Comparison of ENCODE assay signal across 23 cellular contexts in the genomic region with DNA sequence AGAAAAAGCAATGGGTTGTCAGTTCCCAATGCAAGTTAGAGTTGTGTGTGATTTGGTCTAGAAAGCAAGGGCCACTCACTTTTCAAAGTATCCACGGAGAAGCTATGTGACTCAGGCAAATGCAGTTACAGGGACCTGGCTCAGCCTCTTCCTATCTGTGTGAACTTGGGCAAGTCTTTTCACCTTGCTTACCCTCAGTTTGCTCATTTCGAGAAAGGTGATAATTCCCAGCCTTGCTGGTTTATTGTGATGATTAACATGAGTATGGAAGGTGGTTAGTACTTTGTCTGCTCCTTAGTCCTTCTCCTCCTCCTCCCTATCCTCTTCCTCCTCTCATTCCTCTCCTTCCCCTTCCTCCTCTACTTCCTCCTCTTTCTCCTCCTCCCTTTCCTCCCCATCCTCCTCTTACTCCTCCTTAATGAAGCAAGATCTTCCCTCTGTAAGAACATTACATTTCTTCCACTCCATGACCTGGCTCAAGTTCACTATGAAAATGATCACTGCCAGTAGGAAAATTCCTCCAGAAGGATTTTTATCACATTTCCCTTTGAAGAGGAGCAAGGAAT.
"Had no signal": no experiment of that assay in that cellular context is flagged by ENCODE, and none has a peak within 500 bp of the region (broad histone marks: within the 10 kb centered on the region; RNA-seq: fewer than 3 reads in every experiment).

No MANE protein-coding gene starts in this region.

- H3K4me2 ChIP-seq: KMS-11, SK-N-SH had no signal

- ATAC-seq: activated CD4-positive, alpha-beta T cell treated with anti-CD3 and anti-CD28 coated beads for 36 hours; activated T-helper 17 cell treated with anti-CD3 and anti-CD28 coated beads, Interleukin-2, amount 50 U/mL, for 72 hours had no signal

- H3K4me1 ChIP-seq: Peyer's patch, SJCRH30 had no signal

- H3K9ac ChIP-seq: KMS-11, SK-N-SH had no signal

- DNase-seq: activated CD4-positive, alpha-beta memory T cell treated with anti-CD3 and anti-CD28 coated beads, Interleukin-2, amount 10 ng/mL, durations not matched to agents 7 days and 5 days; activated CD4-positive, alpha-beta T cell treated with anti-CD3 and anti-CD28 coated beads for 36 hours; activated CD4-positive, alpha-beta T cell treated with anti-CD3 and anti-CD28 coated beads, Interleukin-2, amount 50 U/mL, for 1 hour; activated gamma-delta T cell; activated naive CD4-positive, alpha-beta T cell treated with anti-CD3 and anti-CD28 coated beads for 36 hours; activated T-cell treated with anti-CD3 and anti-CD28 coated beads for 4 hours; activated T-cell treated with anti-CD3 and anti-CD28 coated beads, Interleukin-2, amount 50 U/mL, for 48 hours; NCI-H1105; NCI-H1436; NCI-H1694 treated with DMSO at 0.1 percent for 48 hours; NCI-H2029 treated with DMSO at 0.1 percent for 48 hours; NCI-H510A treated with DMSO at 0.1 percent for 48 hours; NCI-H69; NK-92 treated with Interleukin-12 subunit alpha and Interleukin-12 subunit beta, amount 100 ng/mL, for 24 hours; Peyer's patch; Right ventricle myocardium superior; SJCRH30; SK-N-SH; T-helper 1 cell; WERI-Rb-1 had no signal

- H3K27me3 ChIP-seq: Peyer's patch, SJCRH30 had no signal

- H3K9me2 ChIP-seq: SK-N-SH had no signal

- H3K36me3 ChIP-seq: Peyer's patch, SJCRH30, WERI-Rb-1 had no signal

- H3K9me3 ChIP-seq: Peyer's patch, SJCRH30, SK-N-SH had no signal

- H3K4me3 ChIP-seq: Peyer's patch, SJCRH30 had no signal

- H3K27ac ChIP-seq: KMS-11, Peyer's patch, RWPE1, SJCRH30, WERI-Rb-1 had no signal
